In the genomic region with DNA sequence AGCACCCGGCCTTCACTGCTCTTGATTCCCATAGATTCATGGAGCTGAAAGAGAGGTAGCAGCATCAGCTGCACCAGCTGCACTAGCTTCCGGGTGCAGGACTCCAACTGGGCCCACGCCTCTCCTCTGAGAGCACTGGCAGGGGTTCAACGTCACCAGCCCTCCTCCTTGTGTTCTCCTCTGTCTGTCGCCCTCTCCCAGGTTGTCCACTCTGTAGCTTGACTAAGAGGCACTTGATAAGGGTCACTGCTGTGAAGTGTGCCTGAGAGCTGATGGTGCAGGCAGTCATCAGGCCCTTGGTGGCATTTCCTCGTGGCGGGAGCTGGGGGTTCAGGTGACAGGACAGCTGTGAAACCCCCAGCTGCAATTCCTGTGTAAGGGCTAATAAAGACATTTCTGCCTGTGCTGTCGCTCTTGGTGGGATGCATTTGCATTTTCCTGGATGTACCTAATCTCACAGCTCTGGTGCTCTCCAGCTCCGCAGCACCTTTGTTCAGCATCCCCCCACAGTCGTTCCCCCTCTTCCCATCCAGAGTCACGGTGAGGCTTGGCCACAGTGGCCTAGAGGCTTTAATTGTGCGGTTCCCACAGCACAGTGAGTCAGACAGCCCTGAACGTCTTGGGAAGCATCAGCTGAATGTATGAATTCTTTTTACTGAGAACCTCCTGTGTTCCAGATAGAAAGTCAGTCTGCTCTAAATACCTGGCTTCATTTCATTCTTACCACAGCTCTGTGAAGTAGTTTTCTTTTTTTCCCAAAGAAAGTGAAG, we compare ENCODE assay signal across 9 cellular contexts. TPM values are rescaled to one million over a fixed set of nuclear protein-coding genes. Genes with fewer than 3 reads are reported as not detected.
DNase-seq lines count a peak whose midpoint lies in the region; ATAC-seq and TF ChIP-seq lines count a peak whose summit lies in the region.
"Had no signal": no experiment of that assay in that cellular context is flagged by ENCODE, and none has a peak within 500 bp of the region (broad histone marks: within the 10 kb centered on the region; RNA-seq: fewer than 3 reads in every experiment).

No MANE protein-coding gene starts in this region.

- intact Hi-C loops in left ventricle myocardium inferior (cut with micrococcal nuclease), result no loop called here
- intact Hi-C loops in thyroid gland (cut with DNase I), result no loop called here

- H3K9me3 ChIP-seq in left ventricle myocardium inferior (replicated peaks) (no peaks in the 10 kb centered on the region), thyroid gland (no peaks in the 10 kb centered on the region)
- H3K9me3 ChIP-seq: BE2C had no signal

- H3K4me1 ChIP-seq in left ventricle myocardium inferior (peaks cover 85% of the 10 kb centered on the region), thyroid gland (peaks cover 57 to 58% of the 10 kb centered on the region in 2 donors)

- peak in 1 of 2 donors; percentile 40 for TF ChIP-seq POLR2A in thyroid gland (IDR thresholded peaks at IDR 0.05)

- POLR2A ChIA-PET in WTC11 (lab: Charles Lee), result no interaction called here

- H3K4me1 Mint-ChIP-seq in activated naive CD4-positive, alpha-beta T cell treated with anti-CD3 and anti-CD28 coated beads, Interleukin-2, amount 50 U/mL, for 24 hours, result peaks cover 77% of the 10 kb centered on the region
- peaks cover 6% of the 10 kb centered on the region for H3K4me1 Mint-ChIP-seq in WTC11

- CTCF ChIA-PET in WTC11 (lab: Charles Lee), result interaction anchor here (1.2 to 3.6 kb wide), 4 partner anchors 9 to 75 kb away, joined by 3 to 19 read pairs (median 4); no protein-coding TSS in a partner anchor

- no peaks in the 10 kb centered on the region for H3K36me3 ChIP-seq in left ventricle myocardium inferior
- no peaks in the 10 kb centered on the region for H3K36me3 ChIP-seq in thyroid gland
- H3K36me3 ChIP-seq: BE2C had no signal

- H3K27me3 ChIP-seq in left ventricle myocardium inferior (ENCODE audit: low read depth), result no peaks in the 10 kb centered on the region
- no peaks in the 10 kb centered on the region for H3K27me3 ChIP-seq in thyroid gland
- H3K27me3 ChIP-seq: BE2C had no signal

- H3K36me3 Mint-ChIP-seq in activated naive CD4-positive, alpha-beta T cell treated with anti-CD3 and anti-CD28 coated beads, Interleukin-2, amount 50 U/mL, for 24 hours, result peaks cover 5% of the 10 kb centered on the region
- peaks cover 4% of the 10 kb centered on the region for H3K36me3 Mint-ChIP-seq in WTC11

- H3K27ac ChIP-seq in left ventricle myocardium inferior (replicated peaks), result peak overlapping the region; percentile 65
- peak overlapping the region; percentile 24 to 72 (median 64) for H3K27ac ChIP-seq in thyroid gland
- no peak overlapping the region for H3K27ac ChIP-seq in caudate nucleus (ENCODE audit: low read depth, low read length)

- no peak overlapping the region for H3K4me3 ChIP-seq in left ventricle myocardium inferior
- no peak overlapping the region for H3K4me3 ChIP-seq in thyroid gland (replicated peaks in 1 of 3)

- WGBS in thyroid gland, 2 donors, result 27 to 31% methylated on average over 11 to 13 of the region's 13 CpGs

- H3K9me3 Mint-ChIP-seq in activated naive CD4-positive, alpha-beta T cell treated with anti-CD3 and anti-CD28 coated beads, Interleukin-2, amount 50 U/mL, for 24 hours, result no peaks in the 10 kb centered on the region
- H3K9me3 Mint-ChIP-seq in WTC11, result peaks cover 5% of the 10 kb centered on the region

- no peak for TF ChIP-seq CTCF in WTC11 (IDR thresholded peaks at IDR 0.05)
- no peak for TF ChIP-seq CTCF in left ventricle myocardium inferior (IDR thresholded peaks at IDR 0.05; ENCODE audit: borderline replicate concordance)
- no peak for TF ChIP-seq CTCF in thyroid gland (IDR thresholded peaks at IDR 0.05)

- peak overlapping the region; percentile 72 for H3K27ac Mint-ChIP-seq in activated naive CD4-positive, alpha-beta T cell treated with anti-CD3 and anti-CD28 coated beads, Interleukin-2, amount 50 U/mL, for 24 hours
- peak overlapping the region; percentile 57; the same call in 1 of the 2 replicates for H3K27ac Mint-ChIP-seq in WTC11

- H3K4me3 Mint-ChIP-seq in activated naive CD4-positive, alpha-beta T cell treated with anti-CD3 and anti-CD28 coated beads, Interleukin-2, amount 50 U/mL, for 24 hours, result peak overlapping the region; percentile 68
- H3K4me3 Mint-ChIP-seq in WTC11, result no peak overlapping the region

- no peak for ATAC-seq in WTC11
- no peak for ATAC-seq in GM21528 (IDR thresholded peaks at IDR 0.05; ENCODE audit: low FRiP score, unreplicated experiment)

- no peak for DNase-seq in activated naive CD4-positive, alpha-beta T cell (lab: John Stamatoyannopoulos, UW)
- no peak for DNase-seq in WTC11 (ENCODE audit: low spot score)
- DNase-seq in left ventricle myocardium inferior, result peak; percentile 66
- DNase-seq in thyroid gland, result peak; percentile 98
- no peak for DNase-seq in caudate nucleus (lab: John Stamatoyannopoulos, UW)
- DNase-seq in pons (ENCODE audit: low spot score), result no peak
- DNase-seq: BE2C had no signal

- H3K27me3 Mint-ChIP-seq in activated naive CD4-positive, alpha-beta T cell treated with anti-CD3 and anti-CD28 coated beads, Interleukin-2, amount 50 U/mL, for 24 hours, result no peaks in the 10 kb centered on the region
- H3K27me3 Mint-ChIP-seq in WTC11 (ENCODE audit: low read depth), result no peaks in the 10 kb centered on the region

TF ChIP-seq in WTC11, 78 proteins besides CTCF, POLR2A, EP300 and RAD21:
- TF ChIP-seq ATF1 (CRISPR knock-in tag; IDR thresholded peaks at IDR 0.05), result no peak
- TF ChIP-seq SMAD4 (CRISPR knock-in tag; IDR thresholded peaks at IDR 0.05), result no peak
- TF ChIP-seq, protein P1, sequence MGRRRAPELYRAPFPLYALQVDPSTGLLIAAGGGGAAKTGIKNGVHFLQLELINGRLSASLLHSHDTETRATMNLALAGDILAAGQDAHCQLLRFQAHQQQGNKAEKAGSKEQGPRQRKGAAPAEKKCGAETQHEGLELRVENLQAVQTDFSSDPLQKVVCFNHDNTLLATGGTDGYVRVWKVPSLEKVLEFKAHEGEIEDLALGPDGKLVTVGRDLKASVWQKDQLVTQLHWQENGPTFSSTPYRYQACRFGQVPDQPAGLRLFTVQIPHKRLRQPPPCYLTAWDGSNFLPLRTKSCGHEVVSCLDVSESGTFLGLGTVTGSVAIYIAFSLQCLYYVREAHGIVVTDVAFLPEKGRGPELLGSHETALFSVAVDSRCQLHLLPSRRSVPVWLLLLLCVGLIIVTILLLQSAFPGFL (CRISPR knock-in tag; IDR thresholded peaks at IDR 0.05; ENCODE audit: borderline replicate concordance), result no peak
- TF ChIP-seq RELA (CRISPR knock-in tag; IDR thresholded peaks at IDR 0.05; ENCODE audit: borderline replicate concordance), result no peak

RNA-seq across cellular contexts. Expression of a gene that starts 28.5 kb away (rescaled TPM):
- 40.5 to 49.4 TPM (median 44.4 TPM) in 3 replicates for total RNA-seq in WTC11 (2021)
- total RNA-seq in left ventricle myocardium inferior, result 16.7 TPM
- 10 to 100 TPM; 34.0 to 70.1 (median 46.2) TPM for total RNA-seq in thyroid gland

Comparison
In these comparisons a context has a peak if more than half of its experiments do, and no peak if none do; other contexts are left out.
1. DNase-seq: peak in left ventricle myocardium inferior (single experiment) and thyroid gland (2 of 2); none in activated naive CD4-positive, alpha-beta T cell (0 of 4), WTC11 (single experiment), caudate nucleus (0 of 61) and pons (single experiment).